8 cellular contexts compared by ENCODE assay signal in the genomic region with DNA sequence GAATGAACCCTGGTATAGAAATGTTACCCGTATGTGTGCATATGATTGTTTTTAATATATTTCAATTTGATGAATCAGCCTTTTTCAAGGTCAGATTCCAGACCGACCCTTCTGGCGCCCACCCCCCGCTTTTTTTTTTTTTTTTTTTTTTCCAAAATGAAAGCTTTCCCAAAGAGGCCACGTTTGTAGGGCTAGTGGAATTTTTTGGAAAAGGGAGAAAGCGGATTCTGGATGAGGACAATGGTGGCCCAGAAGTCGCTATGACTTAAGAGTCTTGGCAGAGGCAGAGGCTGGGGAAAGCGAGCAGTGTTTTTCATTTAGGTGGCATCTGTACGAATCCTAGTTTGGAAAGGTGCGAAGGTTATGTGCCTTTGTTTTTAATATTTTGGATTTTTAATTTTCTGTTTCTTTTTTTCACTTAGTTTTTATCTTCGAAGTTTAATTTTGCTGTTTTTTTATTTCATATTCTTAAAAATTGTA. TPM values are rescaled to one million over a fixed set of nuclear protein-coding genes. Genes with fewer than 3 reads are reported as not detected.
A peak's percentile ranks its signal among the peaks of the same experiment; 100 is the strongest.
DNase-seq lines count a peak whose midpoint lies in the region; ATAC-seq and TF ChIP-seq lines count a peak whose summit lies in the region.

No MANE protein-coding gene starts in this region.

- H3K36me3 Mint-ChIP-seq in activated B cell treated with CpG ODN at 0.5 μM for 24 hours (ENCODE audit: low read depth), result peaks cover 5% of the 10 kb centered on the region
- no peaks in the 10 kb centered on the region for H3K36me3 Mint-ChIP-seq in stimulated activated memory B cell treated with anti-CD40 and anti-IgM and Interleukin-4, amounts not matched to agents 10 μg/mL and 1 μg/mL and 100 μg/mL, for 72 hours

- no peaks in the 10 kb centered on the region for H3K27me3 Mint-ChIP-seq in activated B cell treated with CpG ODN at 0.5 μM for 24 hours
- no peaks in the 10 kb centered on the region for H3K27me3 Mint-ChIP-seq in stimulated activated memory B cell treated with anti-CD40 and anti-IgM and Interleukin-4, amounts not matched to agents 10 μg/mL and 1 μg/mL and 100 μg/mL, for 72 hours

- H3K9me3 Mint-ChIP-seq in activated B cell treated with CpG ODN at 0.5 μM for 24 hours, result no peaks in the 10 kb centered on the region
- no peaks in the 10 kb centered on the region for H3K9me3 Mint-ChIP-seq in stimulated activated memory B cell treated with anti-CD40 and anti-IgM and Interleukin-4, amounts not matched to agents 10 μg/mL and 1 μg/mL and 100 μg/mL, for 72 hours

- H3K4me3 ChIP-seq in iPS-11a (ENCODE audit: low read depth, low read length), result peak overlapping the region; percentile 13

- intact Hi-C loops in activated B cell treated with CpG ODN at 0.5 μM for 24 hours (cut with micrococcal nuclease), result loop anchor here (1.0 kb wide), 2 partner anchors 15 to 294 kb away; a partner anchor contains a TSS

- ATAC-seq in activated B cell treated with CpG ODN at 0.5 μM for 24 hours (ENCODE audit: low read depth), result no peak
- no peak for ATAC-seq in stimulated activated memory B cell treated with anti-CD40 and anti-IgM and Interleukin-4, amounts not matched to agents 10 μg/mL and 1 μg/mL and 100 μg/mL, for 72 hours
- no peak for ATAC-seq in GM18858 (IDR thresholded peaks at IDR 0.05; ENCODE audit: unreplicated experiment)

- H3K4me1 Mint-ChIP-seq in activated B cell treated with CpG ODN at 0.5 μM for 24 hours, result no peaks in the 10 kb centered on the region
- H3K4me1 Mint-ChIP-seq in stimulated activated memory B cell treated with anti-CD40 and anti-IgM and Interleukin-4, amounts not matched to agents 10 μg/mL and 1 μg/mL and 100 μg/mL, for 72 hours, result no peaks in the 10 kb centered on the region

- DNase-seq in NCI-H2107 treated with DMSO at 0.1 percent for 48 hours (lab: John Stamatoyannopoulos, UW; ENCODE audit: unreplicated experiment) (peak; percentile 25), NCI-H2107 (lab: John Stamatoyannopoulos, UW) (no peak), activated B cell treated with CpG ODN at 0.5 μM for 24 hours (no peak), GM19238 (ENCODE audit: insufficient read length, low spot score) (no peak), AML-193 (lab: John Stamatoyannopoulos, UW) (no peak)

- CTCF ChIA-PET in activated B cell treated with CpG ODN at 0.5 μM for 24 hours (lab: Charles Lee), result interaction anchor here (1.1 kb wide), 1 partner anchor 15 kb away, joined by 4 read pairs; a partner anchor contains a TSS

- no peak for TF ChIP-seq CTCF in activated B cell treated with CpG ODN at 0.5 μM for 24 hours (IDR thresholded peaks at IDR 0.05)

- H3K27ac Mint-ChIP-seq in activated B cell treated with CpG ODN at 0.5 μM for 24 hours, result peak overlapping the region; percentile 24
- peak overlapping the region; percentile 95 for H3K27ac Mint-ChIP-seq in stimulated activated memory B cell treated with anti-CD40 and anti-IgM and Interleukin-4, amounts not matched to agents 10 μg/mL and 1 μg/mL and 100 μg/mL, for 72 hours

- H3K4me3 Mint-ChIP-seq in activated B cell treated with CpG ODN at 0.5 μM for 24 hours, result peak overlapping the region; percentile 97
- H3K4me3 Mint-ChIP-seq in stimulated activated memory B cell treated with anti-CD40 and anti-IgM and Interleukin-4, amounts not matched to agents 10 μg/mL and 1 μg/mL and 100 μg/mL, for 72 hours, result peak overlapping the region; percentile 99

- POLR2A ChIA-PET in activated B cell treated with CpG ODN at 0.5 μM for 24 hours (lab: Charles Lee), result interaction anchor here (0.5 to 3.6 kb wide), 6 partner anchors 13 to 88 kb away, joined by 3 to 30 read pairs (median 4); a partner anchor contains a TSS

RNA-seq across cellular contexts. Expression of a gene that starts 14.6 kb away (rescaled TPM):
- 73.3 and 88.0 TPM in 2 replicates for total RNA-seq in activated B cell treated with CpG ODN at 0.5 μM for 24 hours

RNA-seq across cellular contexts. Expression of a gene that starts 15.1 kb away (rescaled TPM):
- 54.9 and 55.6 TPM in 2 replicates for total RNA-seq in activated B cell treated with CpG ODN at 0.5 μM for 24 hours

RNA-seq across cellular contexts. Expression of a gene that starts 51.7 kb away (rescaled TPM):
- total RNA-seq in activated B cell treated with CpG ODN at 0.5 μM for 24 hours, result 0.24 and 0.27 TPM in 2 replicates
